11 cellular contexts compared by ENCODE assay signal in the genomic region with DNA sequence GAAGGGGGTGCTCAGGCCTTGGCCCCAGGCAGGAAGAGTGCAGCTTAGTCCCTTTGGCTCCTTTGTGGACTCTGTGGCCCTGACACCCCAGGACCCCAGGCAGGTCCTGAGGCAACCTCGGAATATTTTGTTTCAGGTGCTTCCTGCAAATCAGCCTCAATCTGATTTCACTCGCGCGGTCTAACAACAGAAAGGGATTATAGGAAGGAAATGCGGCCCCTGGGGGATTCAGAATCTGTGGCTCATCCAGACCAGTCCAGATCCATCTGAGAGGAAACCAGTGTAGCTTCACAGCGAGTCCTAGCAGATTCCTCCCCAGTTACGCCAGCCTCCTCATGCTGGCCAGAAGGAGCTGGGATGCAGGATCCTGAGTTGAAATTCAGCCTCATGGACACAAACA. TPM values are rescaled to one million over a fixed set of nuclear protein-coding genes. Genes with fewer than 3 reads are reported as not detected.
DNase-seq lines count a peak whose midpoint lies in the region; ATAC-seq and TF ChIP-seq lines count a peak whose summit lies in the region.
"Had no signal": no experiment of that assay in that cellular context is flagged by ENCODE, and none has a peak within 500 bp of the region (broad histone marks: within the 10 kb centered on the region; RNA-seq: fewer than 3 reads in every experiment).

No MANE protein-coding gene starts in this region.

- no peaks in the 10 kb centered on the region for H3K36me3 Mint-ChIP-seq in activated B cell treated with CpG ODN at 0.5 μM for 24 hours (ENCODE audit: low read depth)
- no peaks in the 10 kb centered on the region for H3K36me3 Mint-ChIP-seq in stimulated activated effector memory CD8-positive, alpha-beta T cell treated with anti-CD3 and anti-CD28 coated beads, Interleukin-12 subunit alpha, Interleukin-12 subunit beta, amount 100 ng/mL, for 72 hours

- CTCF ChIA-PET in activated B cell treated with CpG ODN at 0.5 μM for 24 hours (lab: Charles Lee): no interaction called here

- intact Hi-C loops in activated B cell treated with CpG ODN at 0.5 μM for 24 hours (cut with micrococcal nuclease) (no loop called here), heart right ventricle (cut with DNase I) (loop anchor here in 2 of 10 donors (5.0 kb wide), 1 partner anchor 58 kb away; the partner anchor contains the start of gene YWHAQ (in 2 of the 2))

- H3K9me3 Mint-ChIP-seq in activated B cell treated with CpG ODN at 0.5 μM for 24 hours: no peaks in the 10 kb centered on the region
- no peaks in the 10 kb centered on the region for H3K9me3 Mint-ChIP-seq in stimulated activated effector memory CD8-positive, alpha-beta T cell treated with anti-CD3 and anti-CD28 coated beads, Interleukin-12 subunit alpha, Interleukin-12 subunit beta, amount 100 ng/mL, for 72 hours

- H3K9me3 ChIP-seq in HUES48 (ENCODE audit: control insufficient read depth, insufficient read depth, low read length): no peaks in the 10 kb centered on the region
- H3K9me3 ChIP-seq in heart right ventricle: no peaks in the 10 kb centered on the region
- H3K9me3 ChIP-seq: gastroesophageal sphincter had no signal

- H3K4me3 Mint-ChIP-seq in activated B cell treated with CpG ODN at 0.5 μM for 24 hours: no peak overlapping the region
- H3K4me3 Mint-ChIP-seq in stimulated activated effector memory CD8-positive, alpha-beta T cell treated with anti-CD3 and anti-CD28 coated beads, Interleukin-12 subunit alpha, Interleukin-12 subunit beta, amount 100 ng/mL, for 72 hours: no peak overlapping the region

- H3K4me1 Mint-ChIP-seq in activated B cell treated with CpG ODN at 0.5 μM for 24 hours: peaks cover 8% of the 10 kb centered on the region
- peaks cover 31% of the 10 kb centered on the region for H3K4me1 Mint-ChIP-seq in stimulated activated effector memory CD8-positive, alpha-beta T cell treated with anti-CD3 and anti-CD28 coated beads, Interleukin-12 subunit alpha, Interleukin-12 subunit beta, amount 100 ng/mL, for 72 hours

- peak; percentile 21 for ATAC-seq in activated B cell treated with CpG ODN at 0.5 μM for 24 hours (ENCODE audit: low read depth)
- peak in 6 of 8 donors; percentile 35 to 79 (median 68) for ATAC-seq in heart right ventricle
- no peak for ATAC-seq in stimulated activated effector memory CD8-positive, alpha-beta T cell treated with anti-CD3 and anti-CD28 coated beads, Interleukin-12 subunit alpha, Interleukin-12 subunit beta, amount 100 ng/mL, for 72 hours
- ATAC-seq: gastroesophageal sphincter had no signal

- POLR2A ChIA-PET in activated B cell treated with CpG ODN at 0.5 μM for 24 hours (lab: Charles Lee): no interaction called here

- H3K27me3 ChIP-seq in HUES48 (ENCODE audit: control insufficient read depth, insufficient read depth, low read length) (no peaks in the 10 kb centered on the region), heart right ventricle (no peaks in the 10 kb centered on the region)
- H3K27me3 ChIP-seq: gastroesophageal sphincter had no signal

- WGBS in heart right ventricle, 2 donors: 34 to 63% methylated on average over 7 of the region's 7 CpGs

- peaks cover 7% of the 10 kb centered on the region; the same call in 1 of the 2 replicates for H3K4me1 ChIP-seq in HUES48 (ENCODE audit: control insufficient read depth, insufficient read depth, low read length)
- peaks cover 8 to 33% (median 17%) of the 10 kb centered on the region in 9 donors for H3K4me1 ChIP-seq in heart right ventricle

- H3K4me3 ChIP-seq in HUES48 (ENCODE audit: low read depth, low read length) (no peak overlapping the region), heart right ventricle (no peak overlapping the region)
- H3K4me3 ChIP-seq: gastroesophageal sphincter had no signal

- DNase-seq in activated B cell treated with CpG ODN at 0.5 μM for 24 hours (no peak), heart right ventricle (peak; percentile 39 to 64), NCI-H774 (lab: John Stamatoyannopoulos, UW) (no peak), KG1 (lab: John Stamatoyannopoulos, UW) (no peak), NCI-H2107 treated with DMSO at 0.1 percent for 48 hours (lab: John Stamatoyannopoulos, UW; ENCODE audit: unreplicated experiment) (no peak)
- DNase-seq in stimulated activated effector memory CD8-positive, alpha-beta T cell treated with anti-CD3 and anti-CD28 coated beads, Interleukin-12 subunit alpha, Interleukin-12 subunit beta, amount 100 ng/mL, for 72 hours (ENCODE audit: low spot score in 2 of 2): no peak
- DNase-seq: activated naive CD4-positive, alpha-beta T cell treated with anti-CD3 and anti-CD28 coated beads, Interleukin-2, amount 50 U/mL, for 16 hours; stimulated activated CD4-positive, alpha-beta T cell treated with anti-CD3 and anti-CD28 coated beads, Interleukin-4, amount 100 ng/mL, for 1 hour had no signal

- TF ChIP-seq CTCF in activated B cell treated with CpG ODN at 0.5 μM for 24 hours (IDR thresholded peaks at IDR 0.05) (no peak), heart right ventricle (IDR thresholded peaks at IDR 0.05) (no peak)

- H3K36me3 ChIP-seq in HUES48 (ENCODE audit: control insufficient read depth, insufficient read depth, low read length): no peaks in the 10 kb centered on the region
- no peaks in the 10 kb centered on the region for H3K36me3 ChIP-seq in heart right ventricle
- H3K36me3 ChIP-seq: gastroesophageal sphincter had no signal

- no peaks in the 10 kb centered on the region for H3K27me3 Mint-ChIP-seq in activated B cell treated with CpG ODN at 0.5 μM for 24 hours
- H3K27me3 Mint-ChIP-seq: progenitor cell of endocrine pancreas had no signal

- H3K27ac Mint-ChIP-seq in activated B cell treated with CpG ODN at 0.5 μM for 24 hours: no peak overlapping the region
- peak overlapping the region; percentile 48 for H3K27ac Mint-ChIP-seq in stimulated activated effector memory CD8-positive, alpha-beta T cell treated with anti-CD3 and anti-CD28 coated beads, Interleukin-12 subunit alpha, Interleukin-12 subunit beta, amount 100 ng/mL, for 72 hours
- H3K27ac Mint-ChIP-seq: progenitor cell of endocrine pancreas had no signal

- peak overlapping the region; percentile 65 for H3K27ac ChIP-seq in HUES48 (ENCODE audit: low read depth, low read length)
- H3K27ac ChIP-seq in heart right ventricle: peak overlapping the region in 6 of 10 donors; percentile 1 to 71 (median 20)

- H3K9ac ChIP-seq in HUES48 (ENCODE audit: low read depth, low read length): no peak overlapping the region

RNA-seq across cellular contexts. Expression of gene YWHAQ, which starts 59.5 kb away (rescaled TPM):
- total RNA-seq in activated B cell treated with CpG ODN at 0.5 μM for 24 hours (164 and 166 TPM in 2 replicates), heart right ventricle (100 to 1,000 TPM; 134 to 303 (median 207) TPM)
- polyA plus RNA-seq in heart right ventricle: 100 to 1,000 TPM in 1 of 2 donors, 10 to 100 TPM in 1; 62.0 to 159 TPM

Comparison
In these comparisons a context has a peak if more than half of its experiments do, and no peak if none do; other contexts are left out.
1. DNase-seq: peak in heart right ventricle (2 of 2); none in activated B cell treated with CpG ODN at 0.5 μM for 24 hours (single experiment), stimulated activated effector memory CD8-positive, alpha-beta T cell treated with anti-CD3 and anti-CD28 coated beads, Interleukin-12 subunit alpha, Interleukin-12 subunit beta, amount 100 ng/mL, for 72 hours (0 of 2), NCI-H774 (single experiment), KG1 (single experiment) and NCI-H2107 treated with DMSO at 0.1 percent for 48 hours (single experiment).